Comparison of ENCODE assay signal across 13 cellular contexts in genomic region chr5:80082221-80082620, GRCh38. TPM values are rescaled to one million over a fixed set of nuclear protein-coding genes. Genes with fewer than 3 reads are reported as not detected.
A peak's percentile ranks its signal among the peaks of the same experiment; 100 is the strongest.
DNase-seq lines count a peak whose midpoint lies in the region; TF ChIP-seq lines count a peak whose summit lies in the region.
"Had no signal": no experiment of that assay in that cellular context is flagged by ENCODE, and none has a peak within 500 bp of the region (broad histone marks: within the 10 kb centered on the region; RNA-seq: fewer than 3 reads in every experiment).

No MANE protein-coding gene starts in this region.

- H3K4me3 ChIP-seq in PC-9 (peak overlapping the region; percentile 53; the same call in 1 of the 2 replicates), fibroblast of lung (replicated peaks in 1 of 4; ENCODE audit: control extremely low read depth in 1 of 4, insufficient read depth in 1 of 4, low read depth in 3 of 4, low read length in 4 of 4) (no peak overlapping the region), skeletal muscle satellite cell (ENCODE audit: low read length) (peak overlapping the region; percentile 46)

- no peaks in the 10 kb centered on the region for H3K9me2 ChIP-seq in PC-9 (ENCODE audit: insufficient read depth)

- H3K36me3 ChIP-seq in PC-9 (ENCODE audit: low read depth) = no peaks in the 10 kb centered on the region
- no peaks in the 10 kb centered on the region for H3K36me3 ChIP-seq in fibroblast of lung (ENCODE audit: control insufficient read depth, insufficient read depth, low read length)
- no peaks in the 10 kb centered on the region for H3K36me3 ChIP-seq in skeletal muscle satellite cell (ENCODE audit: insufficient read depth, low read length)
- H3K36me3 ChIP-seq: brain microvascular endothelial cell, lower lobe of right lung had no signal

- POLR2A ChIA-PET in PC-9 (lab: Charles Lee; ENCODE audit: unreplicated experiment) = no interaction called here

- H3K4me1 Mint-ChIP-seq in activated CD4-positive, alpha-beta T cell treated with anti-CD3 and anti-CD28 coated beads, Interleukin-2, amount 10 ng/mL, durations not matched to agents 24 days and 14 days = peaks cover 7% of the 10 kb centered on the region
- H3K4me1 Mint-ChIP-seq in activated naive CD4-positive, alpha-beta T cell treated with anti-CD3 and anti-CD28 coated beads, Interleukin-2, amount 10 ng/mL, durations not matched to agents 7 days and 5 days = peaks cover 13% of the 10 kb centered on the region

- H3K79me2 ChIP-seq in PC-9 (ENCODE audit: low read depth) (no peaks in the 10 kb centered on the region), fibroblast of lung (ENCODE audit: control insufficient read depth, insufficient read depth, low read length) (no peaks in the 10 kb centered on the region)

- H2AFZ ChIP-seq in PC-9 = peak overlapping the region; percentile 78
- peak overlapping the region; percentile 2 for H2AFZ ChIP-seq in fibroblast of lung (ENCODE audit: low read length)

- no TSS peak for BruUV-seq in PC-9 (replicated peaks; lab: Mats Ljungman, UMichigan)

- H3K4me1 ChIP-seq in PC-9 (replicated peaks; ENCODE audit: insufficient read depth) = peaks cover 7% of the 10 kb centered on the region; the same call in 1 of the 2 replicates
- no peaks in the 10 kb centered on the region for H3K4me1 ChIP-seq in fibroblast of lung (ENCODE audit: control insufficient read depth, extremely low read depth, insufficient read depth, low read length)
- H3K4me1 ChIP-seq in skeletal muscle satellite cell (ENCODE audit: control insufficient read depth, insufficient read depth, low read length) = peaks cover 11% of the 10 kb centered on the region

- H3K27me3 ChIP-seq in PC-9 (ENCODE audit: insufficient read depth, low read depth) = no peaks in the 10 kb centered on the region
- no peaks in the 10 kb centered on the region for H3K27me3 ChIP-seq in fibroblast of lung (ENCODE audit: control insufficient read depth, insufficient read depth, low read length)
- H3K27me3 ChIP-seq in skeletal muscle satellite cell (ENCODE audit: control insufficient read depth, insufficient read depth, low read length) = peaks cover 5% of the 10 kb centered on the region
- H3K27me3 ChIP-seq: brain microvascular endothelial cell, tibial nerve had no signal

- H3K27ac ChIP-seq in PC-9 = no peak overlapping the region
- no peak overlapping the region for H3K27ac ChIP-seq in fibroblast of lung (ENCODE audit: insufficient read depth, low read length)
- H3K27ac ChIP-seq: brain microvascular endothelial cell had no signal

- CTCF ChIA-PET in PC-9 (lab: Charles Lee) = no interaction called here
- CTCF ChIA-PET in activated naive CD4-positive, alpha-beta T cell treated with anti-CD3 and anti-CD28 coated beads, Interleukin-2, amount 10 ng/mL, durations not matched to agents 7 days and 5 days (lab: Charles Lee) = interaction anchor here (3.7 kb wide), 1 partner anchor 157 kb away, joined by 23 read pairs; no protein-coding TSS in a partner anchor

- no peaks in the 10 kb centered on the region for H3K9me3 Mint-ChIP-seq in activated CD4-positive, alpha-beta T cell treated with anti-CD3 and anti-CD28 coated beads, Interleukin-2, amount 10 ng/mL, durations not matched to agents 24 days and 14 days
- H3K9me3 Mint-ChIP-seq in activated naive CD4-positive, alpha-beta T cell treated with anti-CD3 and anti-CD28 coated beads, Interleukin-2, amount 10 ng/mL, durations not matched to agents 7 days and 5 days = no peaks in the 10 kb centered on the region

- no peaks in the 10 kb centered on the region for H3K9me3 ChIP-seq in PC-9 (ENCODE audit: insufficient read depth, low read depth)
- H3K9me3 ChIP-seq in fibroblast of lung (ENCODE audit: control insufficient read depth, insufficient read depth, low read depth, low read length) = no peaks in the 10 kb centered on the region
- no peaks in the 10 kb centered on the region for H3K9me3 ChIP-seq in skeletal muscle satellite cell (replicated peaks; ENCODE audit: low read length)
- H3K9me3 ChIP-seq: lower lobe of right lung, tibial nerve had no signal

- intact Hi-C loops in activated CD4-positive, alpha-beta T cell treated with anti-CD3 and anti-CD28 coated beads, Interleukin-2, amount 10 ng/mL, durations not matched to agents 24 days and 14 days (cut with micrococcal nuclease) = loop anchor here (2.0 to 10.0 kb wide), 5 partner anchors 25 to 1057 kb away; partner anchors contain the start of genes MTX3 and TENT2
- intact Hi-C loops in PC-9 (cut with micrococcal nuclease; ENCODE audit: unreplicated experiment) = loop anchor here (1.0 to 2.0 kb wide), 3 partner anchors 91 to 617 kb away; partner anchors contain the start of gene MTX3

- no peak overlapping the region for H3K9ac ChIP-seq in fibroblast of lung (ENCODE audit: insufficient read depth, low read length)
- H3K9ac ChIP-seq in skeletal muscle satellite cell (ENCODE audit: low read depth, low read length) = no peak overlapping the region

- DNase-seq in activated CD4-positive, alpha-beta T cell treated with anti-CD3 and anti-CD28 coated beads, Interleukin-2, amount 10 ng/mL, durations not matched to agents 24 days and 14 days = no peak
- DNase-seq in activated CD4-positive, alpha-beta T cell treated with anti-CD3 and anti-CD28 coated beads for 1 hour = no peak
- DNase-seq in PC-9 (no peak), fibroblast of lung (ENCODE audit: low read depth in 2 of 2) (no peak), AG08395 (ENCODE audit: low spot score) (no peak)
- no peak for DNase-seq in activated effector memory CD4-positive, alpha-beta T cell treated with anti-CD3 and anti-CD28 coated beads, Interleukin-2, amount 50 U/mL, for 16 hours
- no peak for DNase-seq in activated naive CD4-positive, alpha-beta T cell treated with anti-CD3 and anti-CD28 coated beads, Interleukin-2, amount 10 ng/mL, durations not matched to agents 7 days and 5 days
- DNase-seq: activated naive CD4-positive, alpha-beta T cell treated with Interleukin-2 at 50 U/mL for 16 hours; effector CD4-positive, alpha-beta T cell had no signal

- TF ChIP-seq CTCF in PC-9 (conservative IDR thresholded peaks at IDR 0.05) (no peak), fibroblast of lung (conservative IDR thresholded peaks at IDR 0.05 in 1 of 2, IDR thresholded peaks at IDR 0.05 in 1 of 2; ENCODE audit: low read depth in 1 of 2, low read length in 2 of 2) (no peak)

- H3K27me3 Mint-ChIP-seq in activated CD4-positive, alpha-beta T cell treated with anti-CD3 and anti-CD28 coated beads, Interleukin-2, amount 10 ng/mL, durations not matched to agents 24 days and 14 days = no peaks in the 10 kb centered on the region
- peaks cover 3% of the 10 kb centered on the region for H3K27me3 Mint-ChIP-seq in activated naive CD4-positive, alpha-beta T cell treated with anti-CD3 and anti-CD28 coated beads, Interleukin-2, amount 10 ng/mL, durations not matched to agents 7 days and 5 days

- H4K20me1 ChIP-seq in PC-9 (ENCODE audit: insufficient read depth) (no peaks in the 10 kb centered on the region), fibroblast of lung (ENCODE audit: control insufficient read depth, extremely low read depth, insufficient read depth, low read length) (no peaks in the 10 kb centered on the region)

- H3F3A ChIP-seq in PC-9 (ENCODE audit: insufficient read depth, low read depth) = no peaks in the 10 kb centered on the region; the same call in 1 of the 2 replicates

- peak overlapping the region; percentile 76 for H3K4me3 Mint-ChIP-seq in activated CD4-positive, alpha-beta T cell treated with anti-CD3 and anti-CD28 coated beads, Interleukin-2, amount 10 ng/mL, durations not matched to agents 24 days and 14 days
- no peak overlapping the region for H3K4me3 Mint-ChIP-seq in activated naive CD4-positive, alpha-beta T cell treated with anti-CD3 and anti-CD28 coated beads, Interleukin-2, amount 10 ng/mL, durations not matched to agents 7 days and 5 days

- H3K27ac Mint-ChIP-seq in activated CD4-positive, alpha-beta T cell treated with anti-CD3 and anti-CD28 coated beads, Interleukin-2, amount 10 ng/mL, durations not matched to agents 24 days and 14 days = peak overlapping the region; percentile 48
- no peak overlapping the region for H3K27ac Mint-ChIP-seq in activated naive CD4-positive, alpha-beta T cell treated with anti-CD3 and anti-CD28 coated beads, Interleukin-2, amount 10 ng/mL, durations not matched to agents 7 days and 5 days

- H3K36me3 Mint-ChIP-seq in activated CD4-positive, alpha-beta T cell treated with anti-CD3 and anti-CD28 coated beads, Interleukin-2, amount 10 ng/mL, durations not matched to agents 24 days and 14 days (ENCODE audit: low read depth) = no peaks in the 10 kb centered on the region
- H3K36me3 Mint-ChIP-seq in activated naive CD4-positive, alpha-beta T cell treated with anti-CD3 and anti-CD28 coated beads, Interleukin-2, amount 10 ng/mL, durations not matched to agents 7 days and 5 days = peaks cover 5% of the 10 kb centered on the region

- H3K4me2 ChIP-seq in PC-9 (peak overlapping the region; percentile 88), fibroblast of lung (ENCODE audit: extremely low read depth, insufficient read depth, low read length) (no peak overlapping the region), skeletal muscle satellite cell (ENCODE audit: low read length) (peak overlapping the region; percentile 79)

RNA-seq across cellular contexts. Expression of gene THBS4, which starts 47.1 kb away (rescaled TPM):
- 1.3 and 2.1 TPM in 2 replicates for total RNA-seq in activated CD4-positive, alpha-beta T cell treated with anti-CD3 and anti-CD28 coated beads, Interleukin-2, amount 10 ng/mL, durations not matched to agents 24 days and 14 days
- total RNA-seq in PC-9 (2021) (6.6 and 8.1 TPM in 2 replicates), fibroblast of lung (1.5 and 2.3 TPM in 2 replicates)
- 0.11 and 0.79 TPM in 2 replicates for polyA plus RNA-seq in fibroblast of lung
- polyA plus RNA-seq in fibroblast of lung (2012) = 0.12 and 0.56 TPM in 2 replicates
- polyA minus RNA-seq in fibroblast of lung (ENCODE audit: low replicate concordance) = 1.3 TPM in 1 of 2 replicates, not detected in the other
- total RNA-seq in skeletal muscle satellite cell (2012; rRNA removed) = 0.44 and 1.8 TPM in 2 replicates

Comparison
In these comparisons a context has a peak if more than half of its experiments do, and no peak if none do; other contexts are left out.
1. H3K4me3 ChIP-seq: peak in PC-9 (single experiment) and skeletal muscle satellite cell (single experiment); none in fibroblast of lung (0 of 4).